ENCODE assay signal across 8 cellular contexts in the genomic region with DNA sequence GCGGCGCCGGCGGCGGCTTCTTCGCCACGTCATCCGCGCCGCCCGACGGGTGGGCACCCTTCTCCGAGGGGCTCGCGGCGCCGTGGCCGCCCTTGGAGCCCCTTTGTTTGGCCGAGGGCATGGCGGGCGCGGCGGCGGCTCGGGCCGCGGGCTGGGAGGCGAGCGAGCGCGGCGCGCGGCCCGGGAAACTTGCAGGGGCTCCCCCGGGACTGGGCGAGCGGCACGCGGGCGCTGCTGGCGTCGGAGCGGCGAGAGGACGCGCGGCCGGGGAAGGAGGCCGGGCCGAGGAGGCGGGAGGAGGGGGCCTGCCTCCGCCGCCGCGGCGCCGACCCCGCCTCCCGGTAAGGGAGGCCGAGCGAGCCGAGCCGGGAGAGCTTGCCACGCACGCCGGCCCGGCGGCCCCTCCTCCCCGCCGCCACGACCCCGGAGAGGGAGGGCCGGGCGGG. TPM values are rescaled to one million over a fixed set of nuclear protein-coding genes. Genes with fewer than 3 reads are reported as not detected.
A peak's percentile ranks its signal among the peaks of the same experiment; 100 is the strongest.
DNase-seq lines count a peak whose midpoint lies in the region; ATAC-seq, FAIRE-seq and TF ChIP-seq lines count a peak whose summit lies in the region.

A gene with protein sequence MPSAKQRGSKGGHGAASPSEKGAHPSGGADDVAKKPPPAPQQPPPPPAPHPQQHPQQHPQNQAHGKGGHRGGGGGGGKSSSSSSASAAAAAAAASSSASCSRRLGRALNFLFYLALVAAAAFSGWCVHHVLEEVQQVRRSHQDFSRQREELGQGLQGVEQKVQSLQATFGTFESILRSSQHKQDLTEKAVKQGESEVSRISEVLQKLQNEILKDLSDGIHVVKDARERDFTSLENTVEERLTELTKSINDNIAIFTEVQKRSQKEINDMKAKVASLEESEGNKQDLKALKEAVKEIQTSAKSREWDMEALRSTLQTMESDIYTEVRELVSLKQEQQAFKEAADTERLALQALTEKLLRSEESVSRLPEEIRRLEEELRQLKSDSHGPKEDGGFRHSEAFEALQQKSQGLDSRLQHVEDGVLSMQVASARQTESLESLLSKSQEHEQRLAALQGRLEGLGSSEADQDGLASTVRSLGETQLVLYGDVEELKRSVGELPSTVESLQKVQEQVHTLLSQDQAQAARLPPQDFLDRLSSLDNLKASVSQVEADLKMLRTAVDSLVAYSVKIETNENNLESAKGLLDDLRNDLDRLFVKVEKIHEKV (minus strand): TSS at position 290 of the 446 bp plus-strand sequence. CDS start 169 bp downstream, at position 121.

- ATAC-seq in GM19452 (IDR thresholded peaks at IDR 0.05; ENCODE audit: unreplicated experiment) (peak; percentile 46), pancreas (peak; percentile 75 to 86 (median 78))

- no peaks in the 10 kb centered on the region for H3K36me3 ChIP-seq in pancreas

- WGBS in adipose tissue, 3 donors: 0 to 1% (median 0%) methylated on average over 28 to 72 of the region's 75 CpGs
- WGBS in pancreas, 2 donors: 0% methylated on average over 26 to 75 of the region's 75 CpGs

- H3K4me3 ChIP-seq in pancreas: peak within 1 kb of the TSS; percentile 68 to 94 (median 87)

- no peaks in the 10 kb centered on the region for H3K27me3 ChIP-seq in pancreas

- no peak for TF ChIP-seq CTCF in pancreas (IDR thresholded peaks at IDR 0.05)

- H3K27ac ChIP-seq in adipose tissue (ENCODE audit: low read depth, low read length): peak within 1 kb of the TSS; percentile 99
- H3K27ac ChIP-seq in pancreas: peak within 1 kb of the TSS; percentile 90 to 99 (median 98)

- DNase-seq in COLO668 (lab: John Stamatoyannopoulos, UW; ENCODE audit: unreplicated experiment): peak; percentile 80
- peak; percentile 47 for DNase-seq in HT1080 (ENCODE audit: low read depth)
- DNase-seq in SK-N-DZ (ENCODE audit: low spot score): peak; percentile 71
- DNase-seq in cardiac septum (ENCODE audit: low spot score): peak; percentile 91
- DNase-seq in pancreas: peak; percentile 78 to 93 (median 85)
- no peak for DNase-seq in NK-92 treated with Interleukin-12 subunit alpha and Interleukin-12 subunit beta, amount 100 ng/mL, for 24 hours (lab: John Stamatoyannopoulos, UW)

- H3K9me3 ChIP-seq in pancreas: no peaks in the 10 kb centered on the region

- H3K4me1 ChIP-seq in pancreas: peaks cover 0 to 24% (median 12%) of the 10 kb centered on the region in 3 donors

- FAIRE-seq in pancreas (lab: Jason Lieb, UNC): no peak

- intact Hi-C loops in cardiac septum (cut with DNase I) (loop anchor here (1.0 to 5.0 kb wide), 3 partner anchors 35 to 95 kb away; no protein-coding TSS in a partner anchor), pancreas (cut with DNase I) (no loop called here)

RNA-seq across cellular contexts. Expression of the gene that starts here (rescaled TPM):
- total RNA-seq in HT1080 (2014; rRNA removed; shearing (Covaris generic)): 66.0 and 83.0 TPM in 2 replicates
- 184 and 209 TPM in 2 replicates for polyA plus RNA-seq in HT1080 (2015; cell fraction: cytosol; rRNA removed)
- polyA plus RNA-seq in HT1080 (2015; cell fraction: nucleus; rRNA removed): 294 and 296 TPM in 2 replicates
- 71.9 and 73.2 TPM in 2 replicates for polyA plus RNA-seq in SK-N-DZ (2014; cell fraction: cytosol; rRNA removed)
- 31.6 and 38.6 TPM in 2 replicates for polyA plus RNA-seq in SK-N-DZ (2014; cell fraction: nucleus; rRNA removed)
- 10 to 100 TPM; 15.0 to 26.1 (median 19.7) TPM for polyA plus RNA-seq in adipose tissue
- 56.8 TPM for total RNA-seq in cardiac septum
- 10 to 100 TPM; 19.8 to 45.3 (median 28.4) TPM for total RNA-seq in pancreas
- polyA plus RNA-seq in pancreas: 10 to 100 TPM in 1 of 2 donors, 1 to 10 TPM in 1; 5.6 to 14.3 TPM
